ENCODE assay signal across 15 cellular contexts in genomic region chr2:39265315-39265714, GRCh38. TPM values are rescaled to one million over a fixed set of nuclear protein-coding genes. Genes with fewer than 3 reads are reported as not detected.
DNase-seq lines count a peak whose midpoint lies in the region; ATAC-seq and TF ChIP-seq lines count a peak whose summit lies in the region.
"Had no signal": no experiment of that assay in that cellular context is flagged by ENCODE, and none has a peak within 500 bp of the region (broad histone marks: within the 10 kb centered on the region; RNA-seq: fewer than 3 reads in every experiment).

No MANE protein-coding gene starts in this region.

- CTCF ChIA-PET in naive thymus-derived CD4-positive, alpha-beta T cell (lab: Charles Lee): interaction anchor here (1.3 kb wide), 1 partner anchor 9 kb away, joined by 3 read pairs; no protein-coding TSS in a partner anchor

- POLR2A ChIA-PET in naive thymus-derived CD4-positive, alpha-beta T cell (lab: Charles Lee): no interaction called here

- H3K27me3 ChIP-seq in SU-DHL-6 (ENCODE audit: low read length) (no peaks in the 10 kb centered on the region), foreskin keratinocyte (no peaks in the 10 kb centered on the region)
- H3K27me3 ChIP-seq in naive thymus-derived CD4-positive, alpha-beta T cell (ENCODE audit: control insufficient read depth in 2 of 2, insufficient read depth in 2 of 2, low read length in 2 of 2): no peaks in the 10 kb centered on the region
- H3K27me3 ChIP-seq: ascending aorta; BLaER1 treated with 17β-estradiol and CSF1 and Interleukin-3, amounts not matched to agents 10 nM and 100 nM had no signal

- intact Hi-C loops in naive thymus-derived CD4-positive, alpha-beta T cell (cut with micrococcal nuclease): no loop called here

- H3K4me2 ChIP-seq in SU-DHL-6 (ENCODE audit: low read depth, low read length, poor library complexity, severe bottlenecking): peak overlapping the region; percentile 92

- H3K79me2 ChIP-seq in SU-DHL-6 (ENCODE audit: insufficient read depth, low read length): no peaks in the 10 kb centered on the region

- peaks cover 19% of the 10 kb centered on the region for H3F3A ChIP-seq in SU-DHL-6 (ENCODE audit: insufficient read depth)

- peak overlapping the region in 7 of 9 donors; percentile 18 to 82 (median 62) for H3K27ac Mint-ChIP-seq in naive thymus-derived CD4-positive, alpha-beta T cell

- no peak overlapping the region for H3K4me3 ChIP-seq in GM12865 (ENCODE audit: low read depth, low read length)
- peak overlapping the region; percentile 41 for H3K4me3 ChIP-seq in SU-DHL-6 (ENCODE audit: insufficient read depth, low read length, poor library complexity, severe bottlenecking)
- no peak overlapping the region for H3K4me3 ChIP-seq in naive thymus-derived CD4-positive, alpha-beta T cell (ENCODE audit: low read length)
- H3K4me3 ChIP-seq: ascending aorta; BLaER1 treated with 17β-estradiol and CSF1 and Interleukin-3, amounts not matched to agents 10 nM and 100 nM had no signal

- H3K27ac ChIP-seq in SU-DHL-6 (ENCODE audit: low read depth, low read length) (peak overlapping the region; percentile 96), foreskin keratinocyte (no peak overlapping the region)
- H3K27ac ChIP-seq in naive thymus-derived CD4-positive, alpha-beta T cell (ENCODE audit: low read depth, low read length): no peak overlapping the region
- H3K27ac ChIP-seq: ascending aorta had no signal

- DNase-seq in GM12865 (ENCODE audit: low read depth) (peak; percentile 29), NCI-H1105 treated with DMSO at 0.1 percent for 48 hours (lab: John Stamatoyannopoulos, UW) (peak; percentile 92), T-helper 9 cell (no peak), foreskin keratinocyte (no peak)
- DNase-seq in naive thymus-derived CD4-positive, alpha-beta T cell: no peak
- no peak for DNase-seq in activated CD4-positive, alpha-beta T cell treated with anti-CD3 and anti-CD28 coated beads for 48 hours
- DNase-seq in stimulated activated CD4-positive, alpha-beta T cell treated with anti-CD3 and anti-CD28 coated beads, Interleukin-4, amount 100 ng/mL, for 1 hour: no peak
- DNase-seq: cortex of kidney, DND-41, NCI-H2171, T1000 had no signal

- H3K36me3 ChIP-seq in SU-DHL-6 (ENCODE audit: low read length): no peaks in the 10 kb centered on the region
- no peaks in the 10 kb centered on the region for H3K36me3 ChIP-seq in naive thymus-derived CD4-positive, alpha-beta T cell (ENCODE audit: control insufficient read depth in 2 of 3, insufficient read depth in 3 of 3, low read length in 3 of 3)

- ATAC-seq in naive thymus-derived CD4-positive, alpha-beta T cell: no peak
- ATAC-seq in foreskin keratinocyte: no peak

- TF ChIP-seq CTCF in GM12865 (IDR thresholded peaks at IDR 0.05; ENCODE audit: insufficient read depth, low read depth, low read length, missing control alignments) (no peak), SU-DHL-6 (IDR thresholded peaks at IDR 0.05; ENCODE audit: insufficient read depth, low read length, poor library complexity, severe bottlenecking) (no peak), foreskin keratinocyte (conservative IDR thresholded peaks at IDR 0.05) (no peak)

- peaks cover 4 to 33% (median 22%) of the 10 kb centered on the region in 7 donors for H3K4me1 Mint-ChIP-seq in naive thymus-derived CD4-positive, alpha-beta T cell

- peaks cover 17% of the 10 kb centered on the region in 2 donors for H3K4me1 ChIP-seq in naive thymus-derived CD4-positive, alpha-beta T cell (ENCODE audit: control insufficient read depth in 2 of 2, insufficient read depth in 2 of 2, low read length in 2 of 2)
- no peaks in the 10 kb centered on the region for H3K4me1 ChIP-seq in foreskin keratinocyte

- H3K9me3 ChIP-seq in SU-DHL-6 (ENCODE audit: insufficient read depth, low read length): no peaks in the 10 kb centered on the region
- no peaks in the 10 kb centered on the region for H3K9me3 ChIP-seq in naive thymus-derived CD4-positive, alpha-beta T cell (ENCODE audit: control insufficient read depth in 2 of 3, low read length in 3 of 3)
- H3K9me3 ChIP-seq: ascending aorta; BLaER1 treated with 17β-estradiol and CSF1 and Interleukin-3, amounts not matched to agents 10 nM and 100 nM had no signal

- no peaks in the 10 kb centered on the region for H3K9me3 Mint-ChIP-seq in naive thymus-derived CD4-positive, alpha-beta T cell
- H3K9me3 Mint-ChIP-seq: activated T-helper 1 cell treated with anti-CD3 and anti-CD28 coated beads, Interleukin-12 subunit alpha, Interleukin-12 subunit beta, Interleukin-2, Interleukin-4 antibody, amounts not matched to agents 30 ng/mL and 10 ng/mL and 1 ng/mL, durations not matched to agents 14 hours and 24 hours and 36 hours had no signal

- H2AFZ ChIP-seq in SU-DHL-6 (ENCODE audit: low read depth, low read length, severe bottlenecking): peak overlapping the region; percentile 88

- no peaks in the 10 kb centered on the region for H3K9me2 ChIP-seq in SU-DHL-6 (replicated peaks; ENCODE audit: insufficient read depth, low read length)

- H3K36me3 Mint-ChIP-seq in naive thymus-derived CD4-positive, alpha-beta T cell: peaks cover 5 to 37% (median 17%) of the 10 kb centered on the region in 5 donors

- H3K4me3 Mint-ChIP-seq in naive thymus-derived CD4-positive, alpha-beta T cell: peak overlapping the region in 2 of 10 donors; percentile 39 to 51
- H3K4me3 Mint-ChIP-seq: activated T-helper 1 cell treated with anti-CD3 and anti-CD28 coated beads, Interleukin-12 subunit alpha, Interleukin-12 subunit beta, Interleukin-2, Interleukin-4 antibody, amounts not matched to agents 30 ng/mL and 10 ng/mL and 1 ng/mL, durations not matched to agents 14 hours and 24 hours and 36 hours had no signal

- H3K9ac ChIP-seq in SU-DHL-6 (ENCODE audit: low read length): peak overlapping the region; percentile 39
- H3K9ac ChIP-seq: BLaER1 treated with 17β-estradiol and CSF1 and Interleukin-3, amounts not matched to agents 10 nM and 100 nM had no signal

- H3K27me3 Mint-ChIP-seq in naive thymus-derived CD4-positive, alpha-beta T cell: no peaks in the 10 kb centered on the region

- no peaks in the 10 kb centered on the region for H4K20me1 ChIP-seq in SU-DHL-6 (ENCODE audit: low read depth, low read length)
- H4K20me1 ChIP-seq: BLaER1 treated with 17β-estradiol and CSF1 and Interleukin-3, amounts not matched to agents 10 nM and 100 nM had no signal

RNA-seq across cellular contexts. Expression of gene CDKL4, which starts 21.5 kb away (rescaled TPM):
- under 1 TPM in 1 of 5 experiments, not detected in 4; 0.82 TPM for total RNA-seq in naive thymus-derived CD4-positive, alpha-beta T cell
- polyA plus RNA-seq in naive thymus-derived CD4-positive, alpha-beta T cell: not detected
- not detected in 2 replicates for total RNA-seq in foreskin keratinocyte
- polyA plus RNA-seq in foreskin keratinocyte: 0.04 TPM in 1 of 2 replicates, not detected in the other
- total RNA-seq: activated T-helper 1 cell treated with anti-CD3 and anti-CD28 coated beads, Interleukin-12 subunit alpha, Interleukin-12 subunit beta, Interleukin-2, Interleukin-4 antibody, amounts not matched to agents 30 ng/mL and 10 ng/mL and 1 ng/mL, durations not matched to agents 14 hours and 24 hours and 36 hours had no signal

Comparison
In these comparisons a context has a peak if more than half of its experiments do, and no peak if none do; other contexts are left out.
1. DNase-seq: peak in GM12865 (single experiment) and NCI-H1105 treated with DMSO at 0.1 percent for 48 hours (single experiment); none in naive thymus-derived CD4-positive, alpha-beta T cell (0 of 9), T-helper 9 cell (single experiment), foreskin keratinocyte (0 of 2), activated CD4-positive, alpha-beta T cell treated with anti-CD3 and anti-CD28 coated beads for 48 hours (single experiment) and stimulated activated CD4-positive, alpha-beta T cell treated with anti-CD3 and anti-CD28 coated beads, Interleukin-4, amount 100 ng/mL, for 1 hour (single experiment).